Comparison of ENCODE assay signal across 8 cellular contexts in the genomic region with DNA sequence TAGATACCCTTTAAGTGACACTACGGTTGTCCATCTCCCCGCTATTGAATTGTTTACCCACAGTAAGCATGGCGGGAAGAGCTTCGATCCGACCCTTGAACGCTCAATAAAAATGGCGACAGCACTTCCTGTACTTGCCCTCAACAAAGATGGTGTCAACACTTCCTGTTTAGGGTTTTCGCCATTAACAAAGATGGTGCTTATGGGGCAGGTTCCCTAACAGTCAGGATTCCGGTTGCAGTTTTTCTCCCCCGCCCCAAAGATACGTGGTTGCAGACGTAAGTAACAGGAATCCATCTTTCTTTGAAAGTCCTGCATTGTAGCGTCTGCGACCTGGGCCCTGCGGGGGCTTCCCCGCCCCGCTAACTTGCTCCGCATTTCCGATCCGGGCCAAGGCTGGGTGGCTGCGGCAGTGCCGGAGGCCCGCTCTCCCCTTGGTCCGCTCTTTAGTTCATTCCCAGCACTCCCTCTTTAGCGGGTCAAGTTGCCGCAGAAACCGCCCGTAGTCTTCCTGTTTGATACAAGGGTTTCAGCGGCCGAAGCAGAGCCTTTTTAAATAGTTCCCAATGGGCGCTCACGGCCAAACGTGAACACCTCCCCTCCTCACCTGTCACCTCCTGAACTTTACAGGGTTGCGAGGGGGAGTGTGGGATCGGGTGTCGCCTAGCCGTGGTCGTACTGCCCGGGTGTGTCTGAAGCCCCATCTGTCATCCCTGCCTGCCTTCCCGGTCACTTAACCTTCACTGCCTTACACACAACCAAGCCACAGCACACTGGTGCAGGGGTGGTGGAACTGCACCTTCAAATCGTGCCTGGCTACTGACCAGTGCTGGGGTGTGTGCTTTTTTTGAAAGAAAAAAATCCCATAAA. TPM values are rescaled to one million over a fixed set of nuclear protein-coding genes. Genes with fewer than 3 reads are reported as not detected.
DNase-seq lines count a peak whose midpoint lies in the region; ATAC-seq and TF ChIP-seq lines count a peak whose summit lies in the region.

A gene (plus strand): TSS at position 181 of the 870 bp plus-strand sequence.

- peak; percentile 8; the same call in 1 of the 2 replicates for TF ChIP-seq RAD21 in SK-N-SH (IDR thresholded peaks at IDR 0.05; ENCODE audit: low read length)

- no peaks in the 10 kb centered on the region for H3K27me3 ChIP-seq in GM06990 (replicated peaks; ENCODE audit: control insufficient read depth, insufficient read depth, low read length)
- no peaks in the 10 kb centered on the region for H3K27me3 ChIP-seq in SK-N-SH (ENCODE audit: insufficient read depth)
- no peaks in the 10 kb centered on the region for H3K27me3 ChIP-seq in suprapubic skin

- no peaks in the 10 kb centered on the region for H3K9me2 ChIP-seq in SK-N-SH

- TF ChIP-seq POLR2A in suprapubic skin (IDR thresholded peaks at IDR 0.05): peak; percentile 63 to 76

- under 1% methylated on average over 39 of the region's 41 CpGs for WGBS in SK-N-SH (ENCODE audit: low lambda C conversion rate)
- WGBS in suprapubic skin: 0% methylated on average over 40 of the region's 41 CpGs

- H3K36me3 Mint-ChIP-seq in activated naive CD4-positive, alpha-beta T cell treated with anti-CD3 and anti-CD28 coated beads, Interleukin-2, amount 50 U/mL, for 24 hours: peaks cover 12% of the 10 kb centered on the region

- H3K27me3 Mint-ChIP-seq in activated naive CD4-positive, alpha-beta T cell treated with anti-CD3 and anti-CD28 coated beads, Interleukin-2, amount 50 U/mL, for 24 hours: peaks cover 1% of the 10 kb centered on the region

- DNase-seq in GM06990 (ENCODE audit: extremely low read depth, insufficient read length): peak; percentile 91
- DNase-seq in NCI-H1048 (lab: John Stamatoyannopoulos, UW): peak; percentile 84
- peak; percentile 76 for DNase-seq in SK-N-SH
- peak; percentile 95 for DNase-seq in globus pallidus (ENCODE audit: low spot score)
- peak; percentile 17 to 91 (median 78) for DNase-seq in nucleus accumbens (lab: John Stamatoyannopoulos, UW)
- peak; percentile 85 to 89 for DNase-seq in suprapubic skin (ENCODE audit: low spot score in 2 of 2)

- CTCF ChIA-PET in SK-N-SH (lab: Yijun Ruan, JAX): interaction anchor here (1.0 to 1.4 kb wide), 3 partner anchors 11 to 424 kb away, joined by 3 to 7 read pairs (median 4); no protein-coding TSS in a partner anchor

- H3K79me2 ChIP-seq in SK-N-SH (ENCODE audit: insufficient read depth): no peaks in the 10 kb centered on the region

- peak within 1 kb of the TSS; percentile 100 for H3K27ac Mint-ChIP-seq in activated naive CD4-positive, alpha-beta T cell treated with anti-CD3 and anti-CD28 coated beads, Interleukin-2, amount 50 U/mL, for 24 hours

- H3K27ac ChIP-seq in SK-N-SH (ENCODE audit: low read depth in 2 of 2, low read length in 1 of 2): peak within 1 kb of the TSS; percentile 99
- peak within 1 kb of the TSS; percentile 95 for H3K27ac ChIP-seq in suprapubic skin

- H3K9me3 Mint-ChIP-seq in activated naive CD4-positive, alpha-beta T cell treated with anti-CD3 and anti-CD28 coated beads, Interleukin-2, amount 50 U/mL, for 24 hours: no peaks in the 10 kb centered on the region

- H3K36me3 ChIP-seq in GM06990 (ENCODE audit: control insufficient read depth, insufficient read depth, low read length): no peaks in the 10 kb centered on the region
- no peaks in the 10 kb centered on the region for H3K36me3 ChIP-seq in SK-N-SH (replicated peaks in 1 of 2; ENCODE audit: control insufficient read depth in 1 of 2, insufficient read depth in 2 of 2, low read length in 1 of 2)
- no peaks in the 10 kb centered on the region for H3K36me3 ChIP-seq in suprapubic skin

- H3K4me3 ChIP-seq in GM06990 (replicated peaks; ENCODE audit: low read depth, low read length) (peak within 1 kb of the TSS; percentile 74), SK-N-SH (ENCODE audit: low read depth in 2 of 2, low read length in 1 of 2) (peak within 1 kb of the TSS; percentile 72 to 78), suprapubic skin (peak within 1 kb of the TSS; percentile 67)

- H4K20me1 ChIP-seq in SK-N-SH (ENCODE audit: insufficient read depth): no peaks in the 10 kb centered on the region

- H2AFZ ChIP-seq in SK-N-SH (ENCODE audit: low read depth): peak within 1 kb of the TSS; percentile 98

- peak within 1 kb of the TSS; percentile 87 for H3K4me2 ChIP-seq in SK-N-SH

- TF ChIP-seq EP300 in SK-N-SH (IDR thresholded peaks at IDR 0.05; ENCODE audit: borderline replicate concordance in 1 of 2, low read depth in 1 of 2, low read length in 1 of 2) (peak in 1 of 2 experiments; percentile 40; a peak in 1 of 4 replicates), suprapubic skin (IDR thresholded peaks at IDR 0.05) (no peak)

- TF ChIP-seq CTCF in GM06990 (IDR thresholded peaks at IDR 0.05; ENCODE audit: insufficient read depth, low read length, poor library complexity, severe bottlenecking) (no peak), SK-N-SH (IDR thresholded peaks at IDR 0.05) (no peak), suprapubic skin (IDR thresholded peaks at IDR 0.05) (no peak)

- H3F3A ChIP-seq in SK-N-SH (replicated peaks; ENCODE audit: insufficient read depth): no peaks in the 10 kb centered on the region

- H3K9me3 ChIP-seq in SK-N-SH: no peaks in the 10 kb centered on the region
- H3K9me3 ChIP-seq in suprapubic skin: no peaks in the 10 kb centered on the region

- POLR2A ChIA-PET in SK-N-SH (lab: Yijun Ruan, JAX): interaction anchor here (0.6 to 1.3 kb wide), 4 partner anchors 65 to 107 kb away, joined by 3 to 10 read pairs (median 4); a partner anchor contains a TSS

- peak within 1 kb of the TSS; percentile 97 for H3K4me3 Mint-ChIP-seq in activated naive CD4-positive, alpha-beta T cell treated with anti-CD3 and anti-CD28 coated beads, Interleukin-2, amount 50 U/mL, for 24 hours

- ATAC-seq in HG02571 (IDR thresholded peaks at IDR 0.05; ENCODE audit: unreplicated experiment): peak; percentile 92

- H3K4me1 Mint-ChIP-seq in activated naive CD4-positive, alpha-beta T cell treated with anti-CD3 and anti-CD28 coated beads, Interleukin-2, amount 50 U/mL, for 24 hours: peaks cover 47% of the 10 kb centered on the region

- peaks cover 0 to 23% of the 10 kb centered on the region in 2 experiments; a peak in 2 of 4 replicates for H3K4me1 ChIP-seq in SK-N-SH (ENCODE audit: control insufficient read depth in 1 of 2, insufficient read depth in 2 of 2, low read depth in 1 of 2, low read length in 1 of 2)
- H3K4me1 ChIP-seq in suprapubic skin: peaks cover 24% of the 10 kb centered on the region

- peak within 1 kb of the TSS; percentile 97 for H3K9ac ChIP-seq in SK-N-SH

TF ChIP-seq in SK-N-SH, 30 proteins besides CTCF, POLR2A, EP300 and RAD21 (continues in another document):
- TF ChIP-seq TAF1 (IDR thresholded peaks at IDR 0.05; ENCODE audit: borderline replicate concordance, low read depth, low read length) (peak; percentile 86), YY1 (IDR thresholded peaks at IDR 0.05; ENCODE audit: low read depth) (peak; percentile 100), TCF12 (IDR thresholded peaks at IDR 0.05) (no peak), FOXJ3 (CRISPR knock-in tag; IDR thresholded peaks at IDR 0.05) (no peak), SMC3 (IDR thresholded peaks at IDR 0.05; ENCODE audit: low read depth, low read length) (no peak), POLR2AphosphoS5 (IDR thresholded peaks at IDR 0.05; ENCODE audit: low read depth, low read length) (peak; percentile 87), MXI1 (IDR thresholded peaks at IDR 0.05; ENCODE audit: low read depth, low read length) (peak; percentile 57), GABPA (IDR thresholded peaks at IDR 0.05; ENCODE audit: low read depth) (peak; percentile 92), FOSL2 (IDR thresholded peaks at IDR 0.05; ENCODE audit: borderline replicate concordance, low read depth) (no peak), RCOR1 (IDR thresholded peaks at IDR 0.05; ENCODE audit: low read length) (peak; percentile 58), ELF1 (IDR thresholded peaks at IDR 0.05) (peak; percentile 96), GATA2 (CRISPR knock-in tag; IDR thresholded peaks at IDR 0.05) (no peak), CHD2 (IDR thresholded peaks at IDR 0.05; ENCODE audit: low read length, partially characterized antibody) (peak; percentile 74), SIN3A (IDR thresholded peaks at IDR 0.05; ENCODE audit: borderline replicate concordance, low read depth, low read length) (no peak; the same call in 1 of the 2 replicates)
- TF ChIP-seq, protein P1, sequence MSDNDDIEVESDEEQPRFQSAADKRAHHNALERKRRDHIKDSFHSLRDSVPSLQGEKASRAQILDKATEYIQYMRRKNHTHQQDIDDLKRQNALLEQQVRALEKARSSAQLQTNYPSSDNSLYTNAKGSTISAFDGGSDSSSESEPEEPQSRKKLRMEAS (IDR thresholded peaks at IDR 0.05; ENCODE audit: low read depth): peak; percentile 14
- TF ChIP-seq, protein P2, sequence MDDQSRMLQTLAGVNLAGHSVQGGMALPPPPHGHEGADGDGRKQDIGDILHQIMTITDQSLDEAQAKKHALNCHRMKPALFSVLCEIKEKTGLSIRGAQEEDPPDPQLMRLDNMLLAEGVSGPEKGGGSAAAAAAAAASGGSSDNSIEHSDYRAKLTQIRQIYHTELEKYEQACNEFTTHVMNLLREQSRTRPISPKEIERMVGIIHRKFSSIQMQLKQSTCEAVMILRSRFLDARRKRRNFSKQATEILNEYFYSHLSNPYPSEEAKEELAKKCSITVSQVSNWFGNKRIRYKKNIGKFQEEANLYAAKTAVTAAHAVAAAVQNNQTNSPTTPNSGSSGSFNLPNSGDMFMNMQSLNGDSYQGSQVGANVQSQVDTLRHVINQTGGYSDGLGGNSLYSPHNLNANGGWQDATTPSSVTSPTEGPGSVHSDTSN (IDR thresholded peaks at IDR 0.05): no peak
- TF ChIP-seq, protein P3, sequence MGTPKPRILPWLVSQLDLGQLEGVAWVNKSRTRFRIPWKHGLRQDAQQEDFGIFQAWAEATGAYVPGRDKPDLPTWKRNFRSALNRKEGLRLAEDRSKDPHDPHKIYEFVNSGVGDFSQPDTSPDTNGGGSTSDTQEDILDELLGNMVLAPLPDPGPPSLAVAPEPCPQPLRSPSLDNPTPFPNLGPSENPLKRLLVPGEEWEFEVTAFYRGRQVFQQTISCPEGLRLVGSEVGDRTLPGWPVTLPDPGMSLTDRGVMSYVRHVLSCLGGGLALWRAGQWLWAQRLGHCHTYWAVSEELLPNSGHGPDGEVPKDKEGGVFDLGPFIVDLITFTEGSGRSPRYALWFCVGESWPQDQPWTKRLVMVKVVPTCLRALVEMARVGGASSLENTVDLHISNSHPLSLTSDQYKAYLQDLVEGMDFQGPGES (IDR thresholded peaks at IDR 0.05; ENCODE audit: low read depth, low read length): no peak

RNA-seq across cellular contexts. Expression of the gene that starts here (rescaled TPM):
- 13.6 and 16.7 TPM in 2 replicates for polyA plus RNA-seq in SK-N-SH (2012; rRNA removed)
- 14.4 and 17.0 TPM in 2 replicates for polyA plus RNA-seq in SK-N-SH (2012; cell fraction: cytosol; rRNA removed)
- 7.7 and 9.2 TPM in 2 replicates for polyA plus RNA-seq in SK-N-SH (2012; cell fraction: nucleus; rRNA removed)
- 10 to 100 TPM; 29.3 to 61.7 (median 46.5) TPM for total RNA-seq in suprapubic skin

Comparison
In these comparisons a context has a peak if more than half of its experiments do, and no peak if none do; other contexts are left out.
1. Peak in every context shown above with its lines: DNase-seq, ATAC-seq, H3K4me3 ChIP-seq and H3K27ac ChIP-seq.